8 cellular contexts compared by ENCODE assay signal in the genomic region with DNA sequence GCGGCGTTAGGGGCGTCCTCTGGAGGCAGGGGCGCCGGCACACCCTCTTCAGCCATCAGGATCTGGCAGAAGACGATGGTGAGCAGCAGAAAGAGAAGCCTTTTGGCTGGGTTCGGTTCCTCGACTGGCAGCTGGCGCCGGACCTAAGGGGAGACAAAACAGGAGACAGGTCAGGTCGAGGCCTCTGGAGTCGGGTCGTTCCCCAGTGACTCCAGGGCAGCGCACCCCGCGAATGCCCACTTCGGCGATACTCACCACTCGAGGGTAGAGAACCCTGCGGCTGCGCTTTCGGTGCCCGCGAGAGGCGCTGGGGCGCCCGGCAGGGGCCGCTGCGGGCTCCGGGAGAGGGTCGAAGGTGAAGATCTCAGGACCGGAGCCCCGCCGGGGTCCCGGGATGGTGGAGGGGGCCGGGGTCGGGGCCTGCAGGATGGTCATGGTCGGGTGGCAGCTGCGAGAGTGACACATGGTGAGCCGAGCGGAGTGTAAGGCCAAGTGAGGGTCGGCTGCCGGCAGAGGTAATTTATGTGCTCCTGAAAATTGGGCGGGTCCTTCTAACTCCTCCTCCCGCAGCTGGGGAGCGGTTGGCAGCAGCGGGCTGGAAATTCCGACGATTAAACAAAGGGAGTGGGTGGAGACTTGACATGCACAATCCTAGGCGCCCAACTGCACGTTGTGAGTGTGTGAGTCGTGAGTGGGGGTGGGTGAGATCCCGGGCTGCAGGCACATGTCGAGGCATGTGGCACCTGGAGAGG. TPM values are rescaled to one million over a fixed set of nuclear protein-coding genes. Genes with fewer than 3 reads are reported as not detected.
DNase-seq lines count a peak whose midpoint lies in the region; ATAC-seq and TF ChIP-seq lines count a peak whose summit lies in the region.

A gene with protein sequence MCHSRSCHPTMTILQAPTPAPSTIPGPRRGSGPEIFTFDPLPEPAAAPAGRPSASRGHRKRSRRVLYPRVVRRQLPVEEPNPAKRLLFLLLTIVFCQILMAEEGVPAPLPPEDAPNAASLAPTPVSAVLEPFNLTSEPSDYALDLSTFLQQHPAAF (minus strand): TSS at position 494 of the 752 bp plus-strand sequence. CDS start 29 bp downstream, at position 465.

- no peak for TF ChIP-seq POLR2A in testis (IDR thresholded peaks at IDR 0.05)

- WGBS in testis, 2 donors, result 2% methylated on average over 35 to 53 of the region's 54 CpGs

- H3K9me3 ChIP-seq in SJCRH30 (replicated peaks) (no peaks in the 10 kb centered on the region), testis (no peaks in the 10 kb centered on the region), WERI-Rb-1 (ENCODE audit: severe bottlenecking) (peaks cover 11% of the 10 kb centered on the region)

- peak; percentile 39 for ATAC-seq in omental fat pad (ENCODE audit: low FRiP score)

- H3K27me3 ChIP-seq in SJCRH30 (no peaks in the 10 kb centered on the region), testis (no peaks in the 10 kb centered on the region), WERI-Rb-1 (ENCODE audit: insufficient read depth, low read depth, severe bottlenecking) (no peaks in the 10 kb centered on the region)

- DNase-seq in GM10266 (ENCODE audit: extremely low spot score) (peak; percentile 81), HuH-7.5 (ENCODE audit: low spot score) (peak; percentile 39), SJCRH30 (peak; percentile 75 to 83), glomerular visceral epithelial cell (ENCODE audit: extremely low spot score) (peak; percentile 97), omental fat pad (ENCODE audit: low spot score) (peak; percentile 80), testis (peak; percentile 82), WERI-Rb-1 (no peak)
- DNase-seq in activated naive CD4-positive, alpha-beta T cell treated with anti-CD3 and anti-CD28 coated beads, Interleukin-2, amount 50 U/mL, for 16 hours, result peak; percentile 86

- H3K4me1 ChIP-seq in SJCRH30 (peaks cover 7% of the 10 kb centered on the region; the same call in 1 of the 2 replicates), testis (peaks cover 21% of the 10 kb centered on the region)

- H3K36me3 ChIP-seq in SJCRH30 (peaks cover 7% of the 10 kb centered on the region), testis (ENCODE audit: low read depth, missing control alignments) (no peaks in the 10 kb centered on the region), WERI-Rb-1 (peaks cover 23% of the 10 kb centered on the region)

- peak within 1 kb of the TSS; percentile 80 for H3K4me3 ChIP-seq in SJCRH30
- H3K4me3 ChIP-seq in testis, result peak within 1 kb of the TSS; percentile 82 to 86
- no peak within 1 kb of the TSS for H3K4me3 ChIP-seq in WERI-Rb-1 (ENCODE audit: low read depth, low read length)

- TF ChIP-seq CTCF in GM10266 (IDR thresholded peaks at IDR 0.05; ENCODE audit: control insufficient read depth, insufficient read depth, low read depth, missing control alignments) (peak; percentile 72), omental fat pad (IDR thresholded peaks at IDR 0.05) (no peak), testis (IDR thresholded peaks at IDR 0.05) (peak in 2 of 3 experiments; percentile 50 to 59), WERI-Rb-1 (IDR thresholded peaks at IDR 0.05; ENCODE audit: low read depth, low read length) (no peak)

- intact Hi-C loops in testis (cut with DNase I; ENCODE audit: low total_unique reads), result no loop called here

- H3K27ac ChIP-seq in SJCRH30 (peak within 1 kb of the TSS; percentile 64), testis (peak within 1 kb of the TSS; percentile 84 to 94), WERI-Rb-1 (no peak within 1 kb of the TSS)

RNA-seq across cellular contexts. Expression of the gene that starts here (rescaled TPM):
- 19.9 and 22.1 TPM in 2 replicates for total RNA-seq in SJCRH30 (2014; rRNA removed; shearing (Covaris generic))
- total RNA-seq in omental fat pad, result 100 to 1,000 TPM in 1 of 4 donors, 10 to 100 TPM in 2, 1 to 10 TPM in 1; 6.8 to 224 (median 43.4) TPM
- total RNA-seq in testis, result 1 to 10 TPM; 1.4 to 7.7 TPM
- polyA plus RNA-seq in testis (ENCODE audit: insufficient read depth, low read depth, low replicate concordance), result 11.1 TPM

Comparison
In these comparisons a context has a peak if more than half of its experiments do, and no peak if none do; other contexts are left out.
1. CTCF ChIP-seq: peak in GM10266 (single experiment) and testis (2 of 3); none in omental fat pad (0 of 3) and WERI-Rb-1 (single experiment).